28 cellular contexts compared by ENCODE assay signal in genomic region chr5:83817591-83817990, GRCh38.
DNase-seq lines count a peak whose midpoint lies in the region; ATAC-seq, FAIRE-seq and TF ChIP-seq lines count a peak whose summit lies in the region.
"Had no signal": no experiment of that assay in that cellular context is flagged by ENCODE, and none has a peak within 500 bp of the region (broad histone marks: within the 10 kb centered on the region; RNA-seq: fewer than 3 reads in every experiment).

No MANE protein-coding gene starts in this region.

- H3K27me3 Mint-ChIP-seq in activated CD4-positive, alpha-beta T cell treated with anti-CD3 and anti-CD28 coated beads for 36 hours = peaks cover 2% of the 10 kb centered on the region

- H3K9me3 Mint-ChIP-seq in activated CD4-positive, alpha-beta T cell treated with anti-CD3 and anti-CD28 coated beads for 36 hours (ENCODE audit: low read depth) = peaks cover 2% of the 10 kb centered on the region

- DNase-seq in GM12891 (ENCODE audit: insufficient read length, low spot score) (no peak), NOMO-1 treated with DMSO at 0.1 percent for 48 hours (lab: John Stamatoyannopoulos, UW; ENCODE audit: unreplicated experiment) (peak; percentile 28), caudate nucleus (lab: John Stamatoyannopoulos, UW) (no peak), NCI-H748 (lab: John Stamatoyannopoulos, UW; ENCODE audit: unreplicated experiment) (no peak)
- DNase-seq in activated CD4-positive, alpha-beta T cell treated with anti-CD3 and anti-CD28 coated beads for 36 hours = no peak
- DNase-seq: activated CD4-positive, alpha-beta T cell treated with anti-CD3 and anti-CD28 coated beads for 48 hours; activated naive CD4-positive, alpha-beta T cell treated with Interleukin-2 at 50 U/mL for 16 hours; activated T-cell treated with anti-CD3 and anti-CD28 coated beads, Interleukin-2, amount 50 U/mL, for 4 hours; adrenal gland; brain microvascular endothelial cell; CD8-positive, alpha-beta T cell; effector memory CD4-positive, alpha-beta T cell; foreskin fibroblast; immature natural killer cell; mesenchymal stem cell; NCI-H1092; NCI-H187 treated with DMSO at 0.1 percent for 48 hours; NCI-H226; NCI-H748 treated with DMSO at 0.1 percent for 48 hours; psoas muscle; T-helper 2 cell; upper lobe of left lung had no signal

- no peak overlapping the region for H3K4me3 Mint-ChIP-seq in activated CD4-positive, alpha-beta T cell treated with anti-CD3 and anti-CD28 coated beads for 36 hours
- H3K4me3 Mint-ChIP-seq: activated T-cell treated with anti-CD3 and anti-CD28 coated beads, Interleukin-2, amount 50 U/mL, for 4 hours; CD8-positive, alpha-beta T cell; immature natural killer cell had no signal

- CTCF ChIA-PET in activated CD4-positive, alpha-beta T cell treated with anti-CD3 and anti-CD28 coated beads for 36 hours (lab: Charles Lee) = no interaction called here

- no peak for FAIRE-seq in GM12891 (lab: Jason Lieb, UNC)
- FAIRE-seq: GM19239 had no signal

- ATAC-seq in GM19351 (IDR thresholded peaks at IDR 0.05; ENCODE audit: unreplicated experiment) = peak; percentile 71
- ATAC-seq in HG02885 (IDR thresholded peaks at IDR 0.05; ENCODE audit: poor library complexity, unreplicated experiment) = peak; percentile 79
- no peak for ATAC-seq in HG03354 (IDR thresholded peaks at IDR 0.05; ENCODE audit: poor library complexity, severe bottlenecking, unreplicated experiment)
- ATAC-seq in activated CD4-positive, alpha-beta T cell treated with anti-CD3 and anti-CD28 coated beads for 36 hours = no peak
- ATAC-seq: activated T-cell treated with anti-CD3 and anti-CD28 coated beads, Interleukin-2, amount 50 U/mL, for 4 hours; CD8-positive, alpha-beta T cell; left lobe of liver; psoas muscle; SK-N-SH treated with all-trans-retinoic acid at 6 μM for 48 hours had no signal

- no peaks in the 10 kb centered on the region for H3K36me3 Mint-ChIP-seq in activated CD4-positive, alpha-beta T cell treated with anti-CD3 and anti-CD28 coated beads for 36 hours (ENCODE audit: low read depth)
- H3K36me3 Mint-ChIP-seq: CD8-positive, alpha-beta T cell; immature natural killer cell had no signal

- POLR2A ChIA-PET in activated CD4-positive, alpha-beta T cell treated with anti-CD3 and anti-CD28 coated beads for 36 hours (lab: Charles Lee) = no interaction called here

- intact Hi-C loops in activated CD4-positive, alpha-beta T cell treated with anti-CD3 and anti-CD28 coated beads for 36 hours (cut with DNase I, micrococcal nuclease) = no loop called here

- no peaks in the 10 kb centered on the region for H3K4me1 Mint-ChIP-seq in activated CD4-positive, alpha-beta T cell treated with anti-CD3 and anti-CD28 coated beads for 36 hours
- H3K4me1 Mint-ChIP-seq: immature natural killer cell had no signal

- H3K27ac ChIP-seq in caudate nucleus (ENCODE audit: low read depth, low read length) = no peak overlapping the region
- H3K27ac ChIP-seq: adrenal gland, brain microvascular endothelial cell, psoas muscle, upper lobe of left lung had no signal

- H3K27ac Mint-ChIP-seq in activated CD4-positive, alpha-beta T cell treated with anti-CD3 and anti-CD28 coated beads for 36 hours = no peak overlapping the region
- H3K27ac Mint-ChIP-seq: CD8-positive, alpha-beta T cell; immature natural killer cell had no signal

- TF ChIP-seq POLR2A in GM12891 (IDR thresholded peaks at IDR 0.05; ENCODE audit: low read depth, low read length) = no peak

TF ChIP-seq in GM12891, 5 proteins besides CTCF, POLR2A, EP300 and RAD21:
- TF ChIP-seq SPI1 (IDR thresholded peaks at IDR 0.05; ENCODE audit: low read depth, low read length) (peak; percentile 70), POU2F2 (IDR thresholded peaks at IDR 0.05; ENCODE audit: low read depth, low read length) (no peak), TAF1 (IDR thresholded peaks at IDR 0.05; ENCODE audit: low read depth, low read length) (no peak)

Comparison
In these comparisons a context has a peak if more than half of its experiments do, and no peak if none do; other contexts are left out.
1. ATAC-seq: peak in GM19351 (single experiment) and HG02885 (single experiment); none in HG03354 (single experiment) and activated CD4-positive, alpha-beta T cell treated with anti-CD3 and anti-CD28 coated beads for 36 hours (single experiment).